Comparison of ENCODE assay signal across 12 cellular contexts in genomic region chr7:65946895-65947294, GRCh38. TPM values are rescaled to one million over a fixed set of nuclear protein-coding genes. Genes with fewer than 3 reads are reported as not detected.
DNase-seq lines count a peak whose midpoint lies in the region; TF ChIP-seq lines count a peak whose summit lies in the region.
"Had no signal": no experiment of that assay in that cellular context is flagged by ENCODE, and none has a peak within 500 bp of the region (broad histone marks: within the 10 kb centered on the region; RNA-seq: fewer than 3 reads in every experiment).

No MANE protein-coding gene starts in this region.

- TF ChIP-seq POLR2A in tibial nerve (IDR thresholded peaks at IDR 0.05): no peak

- WGBS in tibial nerve, 2 donors: 51 to 55% methylated on average over 4 of the region's 4 CpGs

- peaks cover 0 to 18% (median 4%) of the 10 kb centered on the region in 4 donors for H3K4me1 ChIP-seq in tibial nerve

- peak; percentile 21 for DNase-seq in NCI-H2196 (lab: John Stamatoyannopoulos, UW; ENCODE audit: unreplicated experiment)
- no peak for DNase-seq in NCI-H2196 treated with DMSO at 0.1 percent for 48 hours (lab: John Stamatoyannopoulos, UW; ENCODE audit: unreplicated experiment)
- peak; percentile 67 for DNase-seq in amniotic epithelial cell (ENCODE audit: low read depth)
- peak in 2 of 3 donors; percentile 19 for DNase-seq in immature natural killer cell
- DNase-seq in tibial nerve (ENCODE audit: low spot score in 2 of 2): no peak
- no peak for DNase-seq in NCI-H187 treated with DMSO at 0.1 percent for 48 hours (lab: John Stamatoyannopoulos, UW)
- no peak for DNase-seq in dedifferentiated amniotic fluid mesenchymal stem cell (ENCODE audit: extremely low spot score)
- DNase-seq in mesothelial cell of epicardium (ENCODE audit: low spot score in 2 of 2, unreplicated experiment in 2 of 2): no peak
- DNase-seq: caudate nucleus, DND-41, midbrain, NCI-H2081 had no signal

- H3K4me3 Mint-ChIP-seq in immature natural killer cell (no peak overlapping the region), mesothelial cell of epicardium (no peak overlapping the region)

- peaks cover 0 to 4% (median 0%) of the 10 kb centered on the region in 3 donors for H3K27me3 Mint-ChIP-seq in immature natural killer cell (ENCODE audit: low read depth in 3 of 3)
- H3K27me3 Mint-ChIP-seq in mesothelial cell of epicardium (ENCODE audit: low read depth): no peaks in the 10 kb centered on the region

- no peaks in the 10 kb centered on the region for H3K36me3 ChIP-seq in tibial nerve

- H3K4me3 ChIP-seq in tibial nerve: no peak overlapping the region

- TF ChIP-seq CTCF in tibial nerve (IDR thresholded peaks at IDR 0.05): no peak
- TF ChIP-seq CTCF in mesothelial cell of epicardium (IDR thresholded peaks at IDR 0.05; ENCODE audit: unreplicated experiment): no peak

- H3K27me3 ChIP-seq in tibial nerve: no peaks in the 10 kb centered on the region

- H3K4me1 Mint-ChIP-seq in immature natural killer cell (peaks cover 1 to 10% of the 10 kb centered on the region in 2 donors), mesothelial cell of epicardium (peaks cover 9% of the 10 kb centered on the region)

- H3K27ac Mint-ChIP-seq in immature natural killer cell: peak overlapping the region in 3 of 6 donors; percentile 14 to 77 (median 47)
- no peak overlapping the region for H3K27ac Mint-ChIP-seq in mesothelial cell of epicardium

- H3K9me3 ChIP-seq in tibial nerve: no peaks in the 10 kb centered on the region

- no peaks in the 10 kb centered on the region for H3K9me3 Mint-ChIP-seq in immature natural killer cell
- no peaks in the 10 kb centered on the region for H3K9me3 Mint-ChIP-seq in mesothelial cell of epicardium

- H3K36me3 Mint-ChIP-seq in immature natural killer cell (no peaks in the 10 kb centered on the region), mesothelial cell of epicardium (peaks cover 4% of the 10 kb centered on the region)

- H3K27ac ChIP-seq in tibial nerve: peak overlapping the region in 2 of 4 donors; percentile 50 to 83

- peak; percentile 10 to 50 for TF ChIP-seq EP300 in tibial nerve (IDR thresholded peaks at IDR 0.05)

RNA-seq across cellular contexts. Expression of gene GUSB, which starts 35.1 kb away (rescaled TPM):
- 100 to 1,000 TPM in 1 of 3 donors, 10 to 100 TPM in 2; 75.1 to 119 (median 77.3) TPM for polyA plus RNA-seq in immature natural killer cell
- total RNA-seq in tibial nerve (10 to 100 TPM; 23.6 to 39.9 (median 32.5) TPM), mesothelial cell of epicardium (39.3 to 42.1 TPM (median 39.4 TPM) in 3 replicates)

Comparison
In these comparisons a context has a peak if more than half of its experiments do, and no peak if none do; other contexts are left out.
1. DNase-seq: peak in NCI-H2196 (single experiment), amniotic epithelial cell (single experiment) and immature natural killer cell (2 of 3); none in NCI-H2196 treated with DMSO at 0.1 percent for 48 hours (single experiment), tibial nerve (0 of 2), NCI-H187 treated with DMSO at 0.1 percent for 48 hours (single experiment), dedifferentiated amniotic fluid mesenchymal stem cell (single experiment) and mesothelial cell of epicardium (0 of 2).